In the genomic region with DNA sequence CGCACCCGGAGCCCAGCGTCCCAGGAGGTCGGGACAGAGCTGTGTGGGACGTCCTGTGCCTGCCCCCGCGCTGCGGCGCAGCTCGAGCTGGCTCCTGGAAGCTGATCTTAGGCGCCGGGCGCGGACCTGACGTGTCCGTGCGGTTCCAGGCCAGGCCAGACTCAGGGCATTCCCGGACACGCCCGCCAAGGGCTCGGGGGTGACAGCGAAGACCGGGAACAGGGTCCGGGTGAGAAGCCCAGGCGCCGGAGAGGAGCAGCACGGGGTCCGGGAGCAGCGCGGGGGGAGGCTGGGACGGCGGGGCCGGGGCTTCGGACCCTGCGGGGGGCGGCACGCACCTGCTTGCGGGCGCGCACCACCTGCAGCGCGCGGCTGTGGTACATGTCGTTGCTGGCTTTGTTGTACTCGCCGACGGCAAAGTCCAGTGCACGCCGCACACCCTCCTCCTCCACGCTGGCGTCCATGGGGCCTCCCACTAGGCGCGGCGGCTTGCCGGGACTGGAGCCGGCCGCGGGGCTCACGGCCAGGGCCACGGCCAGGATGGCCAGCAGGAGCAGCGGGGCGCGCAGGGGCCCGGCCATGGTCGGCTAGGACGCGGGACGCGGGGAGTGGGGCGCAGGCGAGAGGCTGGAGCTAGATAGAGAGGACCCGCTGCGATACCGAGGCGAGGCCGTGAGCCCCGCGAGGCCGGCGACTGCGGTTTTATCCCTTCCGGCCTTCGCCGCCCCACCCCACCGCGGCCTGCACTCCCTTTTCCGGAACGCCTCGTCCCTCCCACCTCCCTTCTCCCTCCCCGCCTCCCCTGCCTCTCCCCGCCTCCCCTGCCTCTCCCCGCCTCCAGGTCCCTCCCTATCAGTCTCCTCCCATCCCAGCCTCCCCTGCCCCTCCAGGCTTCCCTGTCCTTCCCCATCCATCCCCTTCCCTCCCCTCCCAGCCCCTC, we compare ENCODE assay signal across 1 cellular context.
TF ChIP-seq lines count a peak whose summit lies in the region.

A gene with protein sequence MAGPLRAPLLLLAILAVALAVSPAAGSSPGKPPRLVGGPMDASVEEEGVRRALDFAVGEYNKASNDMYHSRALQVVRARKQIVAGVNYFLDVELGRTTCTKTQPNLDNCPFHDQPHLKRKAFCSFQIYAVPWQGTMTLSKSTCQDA (minus strand): TSS at position 674 of the 940 bp plus-strand sequence. CDS start 93 bp downstream, at position 581.

TF ChIP-seq in HepG2, 621 proteins besides CTCF, POLR2A, EP300 and RAD21 (continued from another document and continues in another):
- TF ChIP-seq GABPA (IDR thresholded peaks at IDR 0.05; ENCODE audit: low read depth, low read length) (peak; percentile 66), GABPA (CRISPR knock-in tag; IDR thresholded peaks at IDR 0.05; ENCODE audit: low read depth) (peak; percentile 82), ZNF292 (CRISPR knock-in tag; IDR thresholded peaks at IDR 0.05; ENCODE audit: borderline replicate concordance, low read depth) (peak; percentile 33; the same call in 1 of the 2 replicates), RXRB (CRISPR knock-in tag; IDR thresholded peaks at IDR 0.05; ENCODE audit: borderline replicate concordance) (peak; percentile 52), HMG20A (CRISPR knock-in tag; IDR thresholded peaks at IDR 0.05; ENCODE audit: borderline replicate concordance) (no peak), RFXANK (CRISPR knock-in tag; IDR thresholded peaks at IDR 0.05) (0 out of 2 replicates have a peak, but pooled peaks have one; percentile 66), TP53 (CRISPR knock-in tag; conservative IDR thresholded peaks at IDR 0.05) (no peak), ZNF335 (CRISPR knock-in tag; IDR thresholded peaks at IDR 0.05) (peak; percentile 56; the same call in 1 of the 2 replicates), FIP1L1 (IDR thresholded peaks at IDR 0.05; ENCODE audit: borderline replicate concordance, insufficient read depth, low read depth, low read length) (0 out of 2 replicates have a peak, but pooled peaks have one; percentile 42), SRF (IDR thresholded peaks at IDR 0.05; ENCODE audit: low read depth, low read length) (peak; percentile 80), ZNF333 (CRISPR knock-in tag; IDR thresholded peaks at IDR 0.05; ENCODE audit: borderline replicate concordance) (peak; percentile 93; the same call in 1 of the 2 replicates), JDP2 (CRISPR knock-in tag; IDR thresholded peaks at IDR 0.05; ENCODE audit: borderline replicate concordance) (peak; percentile 55; the same call in 1 of the 2 replicates), ZNF816 (CRISPR knock-in tag; IDR thresholded peaks at IDR 0.05; ENCODE audit: borderline replicate concordance) (peak; percentile 64; the same call in 1 of the 2 replicates), ZFP1 (CRISPR knock-in tag; IDR thresholded peaks at IDR 0.05) (no peak; the same call in 1 of the 2 replicates), KMT2B (CRISPR knock-in tag; IDR thresholded peaks at IDR 0.05) (no peak; the same call in none of the 2 replicates), HES4 (CRISPR knock-in tag; IDR thresholded peaks at IDR 0.05; ENCODE audit: borderline replicate concordance) (peak; percentile 96), SALL2 (CRISPR knock-in tag; IDR thresholded peaks at IDR 0.05) (no peak; the same call in 1 of the 2 replicates), RELA (CRISPR knock-in tag; IDR thresholded peaks at IDR 0.05) (peak; percentile 36; the same call in 1 of the 2 replicates), GTF2F1 (IDR thresholded peaks at IDR 0.05; ENCODE audit: low read length) (peak; percentile 92), ZSCAN25 (CRISPR knock-in tag; IDR thresholded peaks at IDR 0.05) (peak; percentile 98), PHF20 (CRISPR knock-in tag; IDR thresholded peaks at IDR 0.05) (peak; percentile 83), CAMTA2 (CRISPR knock-in tag; IDR thresholded peaks at IDR 0.05; ENCODE audit: borderline replicate concordance) (peak; percentile 93), REXO4 (CRISPR knock-in tag; IDR thresholded peaks at IDR 0.05; ENCODE audit: borderline replicate concordance) (peak; percentile 93; the same call in 1 of the 2 replicates), PITX1 (CRISPR knock-in tag; IDR thresholded peaks at IDR 0.05) (peak; percentile 71), NR2F6 (IDR thresholded peaks at IDR 0.05) (no peak), NR2F6 (CRISPR knock-in tag; IDR thresholded peaks at IDR 0.05) (peak; percentile 39; the same call in 1 of the 2 replicates), HOXD1 (CRISPR knock-in tag; IDR thresholded peaks at IDR 0.05) (peak; percentile 17; the same call in 1 of the 2 replicates), RFX5 (IDR thresholded peaks at IDR 0.05; ENCODE audit: low read depth, low read length) (no peak), ZKSCAN5 (CRISPR knock-in tag; IDR thresholded peaks at IDR 0.05) (no peak), BCL6 (CRISPR knock-in tag; IDR thresholded peaks at IDR 0.05) (peak; percentile 19), U2AF2 (IDR thresholded peaks at IDR 0.05; ENCODE audit: low read depth, low read length) (no peak), GPN1 (CRISPR knock-in tag; IDR thresholded peaks at IDR 0.05; ENCODE audit: borderline replicate concordance) (no peak; the same call in 1 of the 2 replicates), YEATS2 (CRISPR knock-in tag; IDR thresholded peaks at IDR 0.05; ENCODE audit: borderline replicate concordance) (peak; percentile 48; the same call in 1 of the 2 replicates), SOX5 (CRISPR knock-in tag; IDR thresholded peaks at IDR 0.05; ENCODE audit: borderline replicate concordance) (no peak; the same call in none of the 2 replicates), ZNF772 (CRISPR knock-in tag; IDR thresholded peaks at IDR 0.05) (peak; percentile 74; the same call in 1 of the 2 replicates), ZNF614 (CRISPR knock-in tag; IDR thresholded peaks at IDR 0.05; ENCODE audit: borderline replicate concordance) (0 out of 2 replicates have a peak, but pooled peaks have one; percentile 62), SP140L (CRISPR knock-in tag; IDR thresholded peaks at IDR 0.05; ENCODE audit: borderline replicate concordance) (0 out of 2 replicates have a peak, but pooled peaks have one; percentile 9), ZNF251 (CRISPR knock-in tag; IDR thresholded peaks at IDR 0.05) (no peak), TGIF2 (CRISPR knock-in tag; IDR thresholded peaks at IDR 0.05) (no peak; the same call in 1 of the 2 replicates)
- TF ChIP-seq, protein P1, sequence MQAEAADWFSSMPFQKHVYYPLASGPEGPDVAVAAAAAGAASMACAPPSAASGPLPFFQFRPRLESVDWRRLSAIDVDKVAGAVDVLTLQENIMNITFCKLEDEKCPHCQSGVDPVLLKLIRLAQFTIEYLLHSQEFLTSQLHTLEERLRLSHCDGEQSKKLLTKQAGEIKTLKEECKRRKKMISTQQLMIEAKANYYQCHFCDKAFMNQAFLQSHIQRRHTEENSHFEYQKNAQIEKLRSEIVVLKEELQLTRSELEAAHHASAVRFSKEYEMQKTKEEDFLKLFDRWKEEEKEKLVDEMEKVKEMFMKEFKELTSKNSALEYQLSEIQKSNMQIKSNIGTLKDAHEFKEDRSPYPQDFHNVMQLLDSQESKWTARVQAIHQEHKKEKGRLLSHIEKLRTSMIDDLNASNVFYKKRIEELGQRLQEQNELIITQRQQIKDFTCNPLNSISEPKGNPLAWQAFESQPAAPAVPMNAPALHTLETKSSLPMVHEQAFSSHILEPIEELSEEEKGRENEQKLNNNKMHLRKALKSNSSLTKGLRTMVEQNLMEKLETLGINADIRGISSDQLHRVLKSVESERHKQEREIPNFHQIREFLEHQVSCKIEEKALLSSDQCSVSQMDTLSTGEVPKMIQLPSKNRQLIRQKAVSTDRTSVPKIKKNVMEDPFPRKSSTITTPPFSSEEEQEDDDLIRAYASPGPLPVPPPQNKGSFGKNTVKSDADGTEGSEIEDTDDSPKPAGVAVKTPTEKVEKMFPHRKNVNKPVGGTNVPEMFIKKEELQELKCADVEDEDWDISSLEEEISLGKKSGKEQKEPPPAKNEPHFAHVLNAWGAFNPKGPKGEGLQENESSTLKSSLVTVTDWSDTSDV (CRISPR knock-in tag; IDR thresholded peaks at IDR 0.05), result peak; percentile 58; the same call in 1 of the 2 replicates
- TF ChIP-seq, protein P2, sequence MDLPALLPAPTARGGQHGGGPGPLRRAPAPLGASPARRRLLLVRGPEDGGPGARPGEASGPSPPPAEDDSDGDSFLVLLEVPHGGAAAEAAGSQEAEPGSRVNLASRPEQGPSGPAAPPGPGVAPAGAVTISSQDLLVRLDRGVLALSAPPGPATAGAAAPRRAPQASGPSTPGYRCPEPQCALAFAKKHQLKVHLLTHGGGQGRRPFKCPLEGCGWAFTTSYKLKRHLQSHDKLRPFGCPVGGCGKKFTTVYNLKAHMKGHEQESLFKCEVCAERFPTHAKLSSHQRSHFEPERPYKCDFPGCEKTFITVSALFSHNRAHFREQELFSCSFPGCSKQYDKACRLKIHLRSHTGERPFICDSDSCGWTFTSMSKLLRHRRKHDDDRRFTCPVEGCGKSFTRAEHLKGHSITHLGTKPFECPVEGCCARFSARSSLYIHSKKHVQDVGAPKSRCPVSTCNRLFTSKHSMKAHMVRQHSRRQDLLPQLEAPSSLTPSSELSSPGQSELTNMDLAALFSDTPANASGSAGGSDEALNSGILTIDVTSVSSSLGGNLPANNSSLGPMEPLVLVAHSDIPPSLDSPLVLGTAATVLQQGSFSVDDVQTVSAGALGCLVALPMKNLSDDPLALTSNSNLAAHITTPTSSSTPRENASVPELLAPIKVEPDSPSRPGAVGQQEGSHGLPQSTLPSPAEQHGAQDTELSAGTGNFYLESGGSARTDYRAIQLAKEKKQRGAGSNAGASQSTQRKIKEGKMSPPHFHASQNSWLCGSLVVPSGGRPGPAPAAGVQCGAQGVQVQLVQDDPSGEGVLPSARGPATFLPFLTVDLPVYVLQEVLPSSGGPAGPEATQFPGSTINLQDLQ (CRISPR knock-in tag; IDR thresholded peaks at IDR 0.05), result peak; percentile 98
- TF ChIP-seq, protein P3, sequence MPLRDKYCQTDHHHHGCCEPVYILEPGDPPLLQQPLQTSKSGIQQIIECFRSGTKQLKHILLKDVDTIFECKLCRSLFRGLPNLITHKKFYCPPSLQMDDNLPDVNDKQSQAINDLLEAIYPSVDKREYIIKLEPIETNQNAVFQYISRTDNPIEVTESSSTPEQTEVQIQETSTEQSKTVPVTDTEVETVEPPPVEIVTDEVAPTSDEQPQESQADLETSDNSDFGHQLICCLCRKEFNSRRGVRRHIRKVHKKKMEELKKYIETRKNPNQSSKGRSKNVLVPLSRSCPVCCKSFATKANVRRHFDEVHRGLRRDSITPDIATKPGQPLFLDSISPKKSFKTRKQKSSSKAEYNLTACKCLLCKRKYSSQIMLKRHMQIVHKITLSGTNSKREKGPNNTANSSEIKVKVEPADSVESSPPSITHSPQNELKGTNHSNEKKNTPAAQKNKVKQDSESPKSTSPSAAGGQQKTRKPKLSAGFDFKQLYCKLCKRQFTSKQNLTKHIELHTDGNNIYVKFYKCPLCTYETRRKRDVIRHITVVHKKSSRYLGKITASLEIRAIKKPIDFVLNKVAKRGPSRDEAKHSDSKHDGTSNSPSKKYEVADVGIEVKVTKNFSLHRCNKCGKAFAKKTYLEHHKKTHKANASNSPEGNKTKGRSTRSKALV (CRISPR knock-in tag; IDR thresholded peaks at IDR 0.05), result peak; percentile 81; the same call in 1 of the 2 replicates
- TF ChIP-seq, protein P4, sequence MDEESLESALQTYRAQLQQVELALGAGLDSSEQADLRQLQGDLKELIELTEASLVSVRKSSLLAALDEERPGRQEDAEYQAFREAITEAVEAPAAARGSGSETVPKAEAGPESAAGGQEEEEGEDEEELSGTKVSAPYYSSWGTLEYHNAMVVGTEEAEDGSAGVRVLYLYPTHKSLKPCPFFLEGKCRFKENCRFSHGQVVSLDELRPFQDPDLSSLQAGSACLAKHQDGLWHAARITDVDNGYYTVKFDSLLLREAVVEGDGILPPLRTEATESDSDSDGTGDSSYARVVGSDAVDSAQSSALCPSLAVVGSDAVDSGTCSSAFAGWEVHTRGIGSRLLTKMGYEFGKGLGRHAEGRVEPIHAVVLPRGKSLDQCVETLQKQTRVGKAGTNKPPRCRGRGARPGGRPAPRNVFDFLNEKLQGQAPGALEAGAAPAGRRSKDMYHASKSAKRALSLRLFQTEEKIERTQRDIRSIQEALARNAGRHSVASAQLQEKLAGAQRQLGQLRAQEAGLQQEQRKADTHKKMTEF (CRISPR knock-in tag; IDR thresholded peaks at IDR 0.05), result peak; percentile 90
- TF ChIP-seq, protein P5, sequence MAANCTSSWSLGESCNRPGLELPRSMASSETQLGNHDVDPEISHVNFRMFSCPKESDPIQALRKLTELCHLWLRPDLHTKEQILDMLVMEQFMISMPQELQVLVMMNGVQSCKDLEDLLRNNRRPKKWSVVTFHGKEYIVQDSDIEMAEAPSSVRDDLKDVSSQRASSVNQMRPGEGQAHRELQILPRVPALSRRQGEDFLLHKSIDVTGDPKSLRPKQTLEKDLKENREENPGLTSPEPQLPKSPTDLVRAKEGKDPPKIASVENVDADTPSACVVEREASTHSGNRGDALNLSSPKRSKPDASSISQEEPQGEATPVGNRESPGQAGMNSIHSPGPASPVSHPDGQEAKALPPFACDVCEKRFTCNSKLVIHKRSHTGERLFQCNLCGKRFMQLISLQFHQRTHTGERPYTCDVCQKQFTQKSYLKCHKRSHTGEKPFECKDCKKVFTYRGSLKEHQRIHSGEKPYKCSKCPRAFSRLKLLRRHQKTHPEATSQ (CRISPR knock-in tag; IDR thresholded peaks at IDR 0.05; ENCODE audit: borderline replicate concordance), result peak; percentile 92
- TF ChIP-seq, protein P6, sequence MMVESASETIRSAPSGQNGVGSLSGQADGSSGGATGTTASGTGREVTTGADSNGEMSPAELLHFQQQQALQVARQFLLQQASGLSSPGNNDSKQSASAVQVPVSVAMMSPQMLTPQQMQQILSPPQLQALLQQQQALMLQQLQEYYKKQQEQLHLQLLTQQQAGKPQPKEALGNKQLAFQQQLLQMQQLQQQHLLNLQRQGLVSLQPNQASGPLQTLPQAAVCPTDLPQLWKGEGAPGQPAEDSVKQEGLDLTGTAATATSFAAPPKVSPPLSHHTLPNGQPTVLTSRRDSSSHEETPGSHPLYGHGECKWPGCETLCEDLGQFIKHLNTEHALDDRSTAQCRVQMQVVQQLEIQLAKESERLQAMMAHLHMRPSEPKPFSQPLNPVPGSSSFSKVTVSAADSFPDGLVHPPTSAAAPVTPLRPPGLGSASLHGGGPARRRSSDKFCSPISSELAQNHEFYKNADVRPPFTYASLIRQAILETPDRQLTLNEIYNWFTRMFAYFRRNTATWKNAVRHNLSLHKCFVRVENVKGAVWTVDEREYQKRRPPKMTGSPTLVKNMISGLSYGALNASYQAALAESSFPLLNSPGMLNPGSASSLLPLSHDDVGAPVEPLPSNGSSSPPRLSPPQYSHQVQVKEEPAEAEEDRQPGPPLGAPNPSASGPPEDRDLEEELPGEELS (CRISPR knock-in tag; IDR thresholded peaks at IDR 0.05), result peak; percentile 68
